ENCODE assay signal across 22 cellular contexts in the genomic region with DNA sequence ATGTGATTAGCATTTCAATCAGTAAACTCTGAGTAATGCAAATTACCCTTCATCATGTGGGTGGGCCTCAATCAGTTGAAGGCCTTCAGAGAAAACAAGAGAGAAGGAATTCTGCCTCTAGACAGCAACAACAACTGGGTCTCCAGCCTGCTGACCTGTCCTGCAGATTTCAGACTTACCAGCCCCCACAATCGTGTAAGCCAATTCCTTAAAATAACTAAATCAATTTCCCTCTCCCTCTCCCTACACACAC. TPM values are rescaled to one million over a fixed set of nuclear protein-coding genes. Genes with fewer than 3 reads are reported as not detected.
DNase-seq lines count a peak whose midpoint lies in the region; ATAC-seq, FAIRE-seq and TF ChIP-seq lines count a peak whose summit lies in the region.
"Had no signal": no experiment of that assay in that cellular context is flagged by ENCODE, and none has a peak within 500 bp of the region (broad histone marks: within the 10 kb centered on the region; RNA-seq: fewer than 3 reads in every experiment).

No MANE protein-coding gene starts in this region.

- no peak for TF ChIP-seq RAD21 in K562 (CRISPR knock-in tag; conservative IDR thresholded peaks at IDR 0.05 in 1 of 2, IDR thresholded peaks at IDR 0.05 in 1 of 2)

- H3K9ac ChIP-seq in K562 (ENCODE audit: insufficient read depth in 1 of 2, low read depth in 2 of 2, low read length in 2 of 2): no peak overlapping the region

- H3K9me3 Mint-ChIP-seq in activated naive CD4-positive, alpha-beta T cell treated with anti-CD3 and anti-CD28 coated beads for 36 hours: no peaks in the 10 kb centered on the region
- H3K9me3 Mint-ChIP-seq in CD8-positive, alpha-beta T cell: no peaks in the 10 kb centered on the region
- H3K9me3 Mint-ChIP-seq in naive thymus-derived CD8-positive, alpha-beta T cell: no peaks in the 10 kb centered on the region
- no peaks in the 10 kb centered on the region for H3K9me3 Mint-ChIP-seq in Caco-2 (ENCODE audit: unreplicated experiment)
- H3K9me3 Mint-ChIP-seq: CD8-positive, alpha-beta memory T cell had no signal

- H3K4me2 ChIP-seq in K562 (ENCODE audit: insufficient read depth, low read length): no peak overlapping the region

- no TSS peak for BruUV-seq in K562 (replicated peaks; lab: Mats Ljungman, UMichigan)
- no TSS peak for BruUV-seq in Caco-2 (replicated peaks; lab: Mats Ljungman, UMichigan)

- POLR2A ChIA-PET in CD8-positive, alpha-beta T cell (lab: Charles Lee): interaction anchor here (0.9 to 1.2 kb wide), 2 partner anchors 19 to 41 kb away, joined by 3 to 4 read pairs; no protein-coding TSS in a partner anchor
- POLR2A ChIA-PET in K562 (lab: Yijun Ruan, JAX): interaction anchor here (0.6 kb wide), 2 partner anchors 267 to 659 kb away, joined by 3 read pairs; no protein-coding TSS in a partner anchor
- POLR2A ChIA-PET in naive thymus-derived CD8-positive, alpha-beta T cell (lab: Charles Lee): interaction anchor here (0.8 kb wide), 1 partner anchor 16 kb away, joined by 9 read pairs; no protein-coding TSS in a partner anchor
- POLR2A ChIA-PET in Caco-2 (lab: Charles Lee): no interaction called here

- no peak overlapping the region for H3K4me3 Mint-ChIP-seq in activated naive CD4-positive, alpha-beta T cell treated with anti-CD3 and anti-CD28 coated beads for 36 hours
- no peak overlapping the region for H3K4me3 Mint-ChIP-seq in CD8-positive, alpha-beta T cell
- no peak overlapping the region for H3K4me3 Mint-ChIP-seq in naive thymus-derived CD8-positive, alpha-beta T cell
- H3K4me3 Mint-ChIP-seq in Caco-2 (ENCODE audit: unreplicated experiment): no peak overlapping the region

- TF ChIP-seq EP300 in K562 (IDR thresholded peaks at IDR 0.05; ENCODE audit: low read length): no peak

- no peak for FAIRE-seq in K562 (lab: Jason Lieb, UNC)
- FAIRE-seq: A204.1, GM12892, GM18507 had no signal

- H4K20me1 ChIP-seq in K562 (replicated peaks; ENCODE audit: control insufficient read depth, insufficient read depth, low read length): no peaks in the 10 kb centered on the region

- H3K9me3 ChIP-seq in CD8-positive, alpha-beta T cell (ENCODE audit: low read length): no peaks in the 10 kb centered on the region
- no peaks in the 10 kb centered on the region for H3K9me3 ChIP-seq in K562 (replicated peaks; ENCODE audit: control insufficient read depth, insufficient read depth, low read depth, low read length)
- no peaks in the 10 kb centered on the region for H3K9me3 ChIP-seq in uterus
- no peaks in the 10 kb centered on the region for H3K9me3 ChIP-seq in Caco-2
- H3K9me3 ChIP-seq: BE2C had no signal

- H3K9me1 ChIP-seq in K562 (ENCODE audit: control insufficient read depth, insufficient read depth, low read length): no peaks in the 10 kb centered on the region

- no peak overlapping the region for H3K4me3 ChIP-seq in CD8-positive, alpha-beta T cell (ENCODE audit: low read depth, low read length)
- no peak overlapping the region for H3K4me3 ChIP-seq in K562
- H3K4me3 ChIP-seq in uterus: no peak overlapping the region
- no peak overlapping the region for H3K4me3 ChIP-seq in Caco-2 (ENCODE audit: low read depth, low read length)

- H3K79me2 ChIP-seq in K562 (ENCODE audit: control insufficient read depth, insufficient read depth, low read length): no peaks in the 10 kb centered on the region

- no peaks in the 10 kb centered on the region for H3K4me1 ChIP-seq in CD8-positive, alpha-beta T cell (ENCODE audit: insufficient read depth, low read length)
- H3K4me1 ChIP-seq in K562 (replicated peaks in 1 of 2; ENCODE audit: control insufficient read depth in 2 of 2, insufficient read depth in 2 of 2, low read length in 2 of 2): peaks cover 10 to 12% of the 10 kb centered on the region in 2 experiments; a peak in 4 of 5 replicates
- no peaks in the 10 kb centered on the region for H3K4me1 ChIP-seq in uterus
- no peaks in the 10 kb centered on the region for H3K4me1 ChIP-seq in Caco-2

- ATAC-seq in CD8-positive, alpha-beta T cell: no peak
- no peak for ATAC-seq in K562
- ATAC-seq in naive thymus-derived CD8-positive, alpha-beta T cell: no peak
- ATAC-seq: PC-3 had no signal

- WGBS in K562 (ENCODE audit: insufficient coverage, low coverage, missing lambda C conversion rate): 31% methylated on average over 1 of the region's 1 CpG

- H3K27me3 Mint-ChIP-seq in activated naive CD4-positive, alpha-beta T cell treated with anti-CD3 and anti-CD28 coated beads for 36 hours (ENCODE audit: low read depth): no peaks in the 10 kb centered on the region
- no peaks in the 10 kb centered on the region for H3K27me3 Mint-ChIP-seq in CD8-positive, alpha-beta T cell (ENCODE audit: low read depth)
- H3K27me3 Mint-ChIP-seq in naive thymus-derived CD8-positive, alpha-beta T cell: no peaks in the 10 kb centered on the region
- H3K27me3 Mint-ChIP-seq in Caco-2 (ENCODE audit: insufficient read depth, unreplicated experiment): no peaks in the 10 kb centered on the region

- peaks cover 32% of the 10 kb centered on the region for H3K36me3 Mint-ChIP-seq in activated naive CD4-positive, alpha-beta T cell treated with anti-CD3 and anti-CD28 coated beads for 36 hours (ENCODE audit: low read depth)
- H3K36me3 Mint-ChIP-seq in CD8-positive, alpha-beta T cell: peaks cover 87% of the 10 kb centered on the region
- H3K36me3 Mint-ChIP-seq in naive thymus-derived CD8-positive, alpha-beta T cell: peaks cover 0 to 96% (median 24%) of the 10 kb centered on the region in 3 donors
- H3K36me3 Mint-ChIP-seq in Caco-2 (ENCODE audit: insufficient read depth, unreplicated experiment): peaks cover 12% of the 10 kb centered on the region

- in situ Hi-C loops in K562 (cut with MboI): no loop called here

- TF ChIP-seq CTCF in CD8-positive, alpha-beta T cell (IDR thresholded peaks at IDR 0.05): no peak
- TF ChIP-seq CTCF in K562 (IDR thresholded peaks at IDR 0.05 in 2 of 3, conservative IDR thresholded peaks at IDR 0.05 in 1 of 3; ENCODE audit: insufficient read depth in 2 of 3, low read depth in 1 of 3, low read length in 3 of 3) (no peak), uterus (IDR thresholded peaks at IDR 0.05) (no peak), Caco-2 (IDR thresholded peaks at IDR 0.05; ENCODE audit: insufficient read depth in 1 of 2, low read depth in 1 of 2, low read length in 1 of 2, severe bottlenecking in 1 of 2, unreplicated experiment in 1 of 2) (no peak)

- H3K27ac ChIP-seq in CD8-positive, alpha-beta T cell (ENCODE audit: low read depth, low read length): no peak overlapping the region
- H3K27ac ChIP-seq in K562 (ENCODE audit: extremely low read depth, low read depth, low read length) (no peak overlapping the region), uterus (no peak overlapping the region)
- H3K27ac ChIP-seq: RWPE1 had no signal

- CTCF ChIA-PET in activated naive CD4-positive, alpha-beta T cell treated with anti-CD3 and anti-CD28 coated beads for 36 hours (lab: Charles Lee): interaction anchor here (1.1 to 2.2 kb wide), 4 partner anchors 9 to 136 kb away, joined by 4 to 10 read pairs (median 7); no protein-coding TSS in a partner anchor
- CTCF ChIA-PET in CD8-positive, alpha-beta T cell (lab: Charles Lee): interaction anchor here (0.8 kb wide), 1 partner anchor 140 kb away, joined by 3 read pairs; no protein-coding TSS in a partner anchor
- CTCF ChIA-PET in K562 (lab: Yijun Ruan, JAX; ENCODE audit: low intra/inter-chr PET ratio) (no interaction called here), Caco-2 (lab: Charles Lee) (no interaction called here)

- H3K4me1 Mint-ChIP-seq in activated naive CD4-positive, alpha-beta T cell treated with anti-CD3 and anti-CD28 coated beads for 36 hours (ENCODE audit: low read depth): peaks cover 14% of the 10 kb centered on the region
- H3K4me1 Mint-ChIP-seq in CD8-positive, alpha-beta T cell (ENCODE audit: low read depth): peaks cover 5% of the 10 kb centered on the region
- H3K4me1 Mint-ChIP-seq in naive thymus-derived CD8-positive, alpha-beta T cell: peaks cover 2 to 18% (median 15%) of the 10 kb centered on the region in 4 donors
- no peaks in the 10 kb centered on the region for H3K4me1 Mint-ChIP-seq in Caco-2 (ENCODE audit: low read depth, unreplicated experiment)

- intact Hi-C loops in activated naive CD4-positive, alpha-beta T cell treated with anti-CD3 and anti-CD28 coated beads for 36 hours (cut with micrococcal nuclease): no loop called here
- intact Hi-C loops in CD8-positive, alpha-beta T cell (cut with DNase I, micrococcal nuclease): loop anchor here in 1 of 2 experiments (10.0 kb wide), 1 partner anchor 633 kb away; a partner anchor contains a TSS
- intact Hi-C loops in K562 (cut with micrococcal nuclease) (loop anchor here (10.0 kb wide), 2 partner anchors 273 to 413 kb away; no protein-coding TSS in a partner anchor), uterus (cut with DNase I; ENCODE audit: low total_unique reads) (loop anchor here (10.0 kb wide), 1 partner anchor 133 kb away; no protein-coding TSS in a partner anchor), Caco-2 (cut with micrococcal nuclease; ENCODE audit: unreplicated experiment) (loop anchor here (10.0 kb wide), 1 partner anchor 633 kb away; a partner anchor contains a TSS)

- DNase-seq in activated naive CD4-positive, alpha-beta T cell treated with anti-CD3 and anti-CD28 coated beads for 36 hours: no peak
- no peak for DNase-seq in activated naive CD4-positive, alpha-beta T cell (lab: John Stamatoyannopoulos, UW)
- DNase-seq in CD8-positive, alpha-beta T cell: no peak
- no peak for DNase-seq in K562 (ENCODE audit: extremely low read depth in 1 of 4, low spot score in 3 of 4)
- DNase-seq in naive thymus-derived CD8-positive, alpha-beta T cell: no peak
- no peak for DNase-seq in uterus
- DNase-seq in Caco-2: no peak
- DNase-seq in SHP77 (lab: John Stamatoyannopoulos, UW): no peak
- DNase-seq: BE2C; CD8-positive, alpha-beta memory T cell; DMS79; GOT3; KBM-7; NCI-H1105 treated with DMSO at 0.1 percent for 48 hours; NCI-H1694; NCI-H2081 treated with DMSO at 0.1 percent for 48 hours; NCI-H82; PC-3 had no signal

- H3K27ac Mint-ChIP-seq in activated naive CD4-positive, alpha-beta T cell treated with anti-CD3 and anti-CD28 coated beads for 36 hours: peak overlapping the region; percentile 40
- peak overlapping the region; percentile 86 for H3K27ac Mint-ChIP-seq in CD8-positive, alpha-beta T cell
- H3K27ac Mint-ChIP-seq in naive thymus-derived CD8-positive, alpha-beta T cell: peak overlapping the region in 8 of 10 donors; percentile 21 to 95 (median 64)
- H3K27ac Mint-ChIP-seq in Caco-2 (ENCODE audit: unreplicated experiment): no peak overlapping the region

- TF ChIP-seq POLR2A in K562 (conservative IDR thresholded peaks at IDR 0.05) (no peak), uterus (IDR thresholded peaks at IDR 0.05) (no peak)

- H3K27me3 ChIP-seq in CD8-positive, alpha-beta T cell (ENCODE audit: insufficient read depth, low read length): no peaks in the 10 kb centered on the region
- peaks cover 0 to 6% of the 10 kb centered on the region in 2 experiments; a peak in 2 of 5 replicates for H3K27me3 ChIP-seq in K562 (ENCODE audit: control insufficient read depth in 2 of 2, insufficient read depth in 2 of 2, low read length in 2 of 2)
- no peaks in the 10 kb centered on the region for H3K27me3 ChIP-seq in uterus
- H3K27me3 ChIP-seq in Caco-2 (replicated peaks; ENCODE audit: control insufficient read depth, insufficient read depth, low read length): no peaks in the 10 kb centered on the region
- H3K27me3 ChIP-seq: BE2C had no signal

- H2AFZ ChIP-seq in K562 (ENCODE audit: low read depth, low read length): no peak overlapping the region

- peaks cover 71% of the 10 kb centered on the region for H3K36me3 ChIP-seq in CD8-positive, alpha-beta T cell (ENCODE audit: insufficient read depth, low read length)
- no peaks in the 10 kb centered on the region for H3K36me3 ChIP-seq in K562 (ENCODE audit: control insufficient read depth, insufficient read depth, low read length)
- no peaks in the 10 kb centered on the region for H3K36me3 ChIP-seq in uterus
- no peaks in the 10 kb centered on the region for H3K36me3 ChIP-seq in Caco-2 (ENCODE audit: control insufficient read depth, insufficient read depth, low read length)
- H3K36me3 ChIP-seq: BE2C had no signal

RNA-seq across cellular contexts. Expression of a gene that starts 41.7 kb away (rescaled TPM):
- total RNA-seq in activated naive CD4-positive, alpha-beta T cell treated with anti-CD3 and anti-CD28 coated beads for 36 hours: 10 to 100 TPM; 32.8 to 35.5 TPM
- total RNA-seq in CD8-positive, alpha-beta T cell: 10 to 100 TPM; 28.8 to 32.6 TPM
- 27.1 and 32.3 TPM in 2 replicates for total RNA-seq in K562 (2011; cell fraction: chromatin; rRNA removed; ENCODE audit: low replicate concordance)
- 11.7 and 13.2 TPM in 2 replicates for total RNA-seq in K562 (2011; cell fraction: nucleolus; rRNA removed)
- 22.7 and 34.8 TPM in 2 replicates for total RNA-seq in K562 (2011; cell fraction: nucleoplasm; rRNA removed)
- total RNA-seq in K562 (2014; rRNA removed): 16.7 and 20.3 TPM in 2 replicates
- 27.0 and 27.7 TPM in 2 replicates for total RNA-seq in K562 (2014; rRNA removed; fragmentation: Illumina TruSeq; extraction: Trizol)
- total RNA-seq in K562 (2015; rRNA removed; fragmentation: Illumina TruSeq; extraction: Trizol): 24.8 and 27.2 TPM in 2 replicates
- total RNA-seq in K562 (2021): 23.6 and 24.0 TPM in 2 replicates
- polyA plus RNA-seq in K562 (2011; rRNA removed): 27.3 and 28.6 TPM in 2 replicates
- polyA plus RNA-seq in K562 (2011; cell fraction: cytosol; rRNA removed): 17.0 and 22.3 TPM in 2 replicates
- 31.3 and 33.1 TPM in 2 replicates for polyA plus RNA-seq in K562 (2011; cell fraction: nucleus; rRNA removed)
- polyA plus RNA-seq in K562 (2012): 20.0 and 23.4 TPM in 2 replicates
- 20.9 and 24.8 TPM in 2 replicates for polyA plus RNA-seq in K562 (2014; fragmentation: Illumina TruSeq; extraction: Trizol)
- polyA plus RNA-seq in K562 (2014; fragmentation: Nextera tagmentation; extraction: Ambion mirVana): 1 to 10 TPM; 3.0 to 3.5 TPM
- 13.1 and 15.6 TPM in 2 replicates for polyA plus RNA-seq in K562 (2014; rRNA removed)
- polyA minus RNA-seq in K562 (2011; rRNA and poly(A)+ RNA removed): 59.5 and 64.2 TPM in 2 replicates
- 24.3 and 34.5 TPM in 2 replicates for polyA minus RNA-seq in K562 (2011; cell fraction: cytosol; rRNA and poly(A)+ RNA removed)
- polyA minus RNA-seq in K562 (2011; cell fraction: nucleus; rRNA and poly(A)+ RNA removed): 13.2 and 22.0 TPM in 2 replicates
- total RNA-seq in naive thymus-derived CD8-positive, alpha-beta T cell: 10 to 100 TPM; 36.9 to 39.5 TPM
- polyA plus RNA-seq in naive thymus-derived CD8-positive, alpha-beta T cell: 10 to 100 TPM; 13.5 to 18.3 (median 16.2) TPM
- total RNA-seq in uterus: 100 to 1,000 TPM in 1 of 4 donors, 10 to 100 TPM in 3; 35.9 to 111 (median 63.7) TPM
- 46.2 and 46.3 TPM in 2 replicates for total RNA-seq in Caco-2 (2022)

Comparison
In these comparisons a context has a peak if more than half of its experiments do, and no peak if none do; other contexts are left out.
1. CTCF ChIA-PET loops: an anchor here in activated naive CD4-positive, alpha-beta T cell treated with anti-CD3 and anti-CD28 coated beads for 36 hours (1.1 to 2.2 kb wide) and CD8-positive, alpha-beta T cell (0.8 kb wide); none called in K562 and Caco-2.